In the genomic region with DNA sequence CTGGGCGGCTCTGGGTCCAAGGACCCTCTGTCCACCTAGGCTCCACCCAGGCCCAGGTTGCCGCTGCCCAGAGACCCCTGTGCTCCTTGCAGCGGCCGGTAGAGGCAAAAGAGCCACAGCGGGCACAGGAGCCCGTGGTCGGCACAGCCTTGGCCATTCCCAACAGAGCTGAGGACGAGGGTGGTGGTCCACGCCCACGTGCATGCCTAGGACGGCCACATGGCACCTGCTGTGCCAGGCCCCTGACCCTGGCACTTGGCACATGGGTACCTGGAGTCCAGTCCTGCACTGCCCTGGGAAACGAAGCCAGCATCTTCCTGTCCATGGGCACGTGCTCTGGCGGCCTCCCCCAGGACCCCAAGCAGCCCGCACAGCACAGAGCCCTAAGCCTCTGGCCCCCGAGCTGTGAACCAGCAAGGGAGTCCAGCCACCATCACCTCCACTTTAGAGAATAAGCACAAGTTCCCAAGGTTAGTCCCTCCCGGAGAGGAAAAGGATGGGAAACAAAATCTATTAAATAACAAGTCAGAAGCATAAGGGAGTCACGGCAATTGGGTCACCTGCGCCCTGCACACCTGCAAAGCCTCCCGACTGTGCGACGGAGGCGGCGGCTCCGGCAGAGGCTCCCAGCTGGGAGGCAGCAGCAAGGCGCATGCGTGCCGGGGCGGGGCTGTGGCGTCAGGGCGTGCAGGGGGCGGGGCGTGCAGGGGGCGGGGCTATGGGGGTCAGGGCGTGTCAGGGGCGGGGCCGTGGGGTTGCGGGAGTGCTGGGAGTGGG, we compare ENCODE assay signal across 8 cellular contexts. TPM values are rescaled to one million over a fixed set of nuclear protein-coding genes. Genes with fewer than 3 reads are reported as not detected.
DNase-seq lines count a peak whose midpoint lies in the region; ATAC-seq and TF ChIP-seq lines count a peak whose summit lies in the region.
"Had no signal": no experiment of that assay in that cellular context is flagged by ENCODE, and none has a peak within 500 bp of the region (broad histone marks: within the 10 kb centered on the region; RNA-seq: fewer than 3 reads in every experiment).

No MANE protein-coding gene starts in this region.

- H3K4me1 Mint-ChIP-seq in immature natural killer cell: peaks cover 0 to 13% of the 10 kb centered on the region in 2 donors

- 0 out of 2 replicates have a peak overlapping the region, but pooled peaks have one; percentile 10 for H3K27ac ChIP-seq in Panc1 (ENCODE audit: low read length)
- H3K27ac ChIP-seq: VCaP had no signal

- no peak overlapping the region for H3K27ac Mint-ChIP-seq in immature natural killer cell

- H3K4me3 Mint-ChIP-seq in immature natural killer cell: peak overlapping the region; percentile 50 to 72 (median 70)

- intact Hi-C loops in Panc1 (cut with micrococcal nuclease; ENCODE audit: unreplicated experiment): no loop called here

- peaks cover 0 to 1% (median 0%) of the 10 kb centered on the region in 6 donors for H3K9me3 Mint-ChIP-seq in immature natural killer cell

- H3K36me3 Mint-ChIP-seq in immature natural killer cell: no peaks in the 10 kb centered on the region

- TF ChIP-seq CTCF in HFF-Myc (IDR thresholded peaks at IDR 0.05; ENCODE audit: low read depth, low read length, missing control alignments): no peak
- no peak for TF ChIP-seq CTCF in Panc1 (IDR thresholded peaks at IDR 0.05)

- in situ Hi-C loops in Panc1 (cut with HindIII; ENCODE audit: low pct_unique_long_range_greater_than_20kb, low sequenced_read_pairs): no loop called here

- no peaks in the 10 kb centered on the region for H3K9me3 ChIP-seq in Panc1 (ENCODE audit: control insufficient read depth, insufficient read depth, low read depth, low read length)

- no peaks in the 10 kb centered on the region for H3K27me3 ChIP-seq in Panc1 (ENCODE audit: control insufficient read depth, insufficient read depth, low read length)

- ATAC-seq in Panc1 (peak; percentile 78), HG03196 (IDR thresholded peaks at IDR 0.05; ENCODE audit: unreplicated experiment) (no peak), HG03039 (IDR thresholded peaks at IDR 0.05; ENCODE audit: unreplicated experiment) (no peak)

- H3K4me3 ChIP-seq in HFF-Myc (replicated peaks; ENCODE audit: low read depth, low read length) (peak overlapping the region; percentile 37), Panc1 (ENCODE audit: low read depth in 2 of 2, low read length in 2 of 2) (peak overlapping the region; percentile 33 to 66)

- POLR2A ChIA-PET in Panc1 (lab: Charles Lee): no interaction called here

- H3K27me3 Mint-ChIP-seq in immature natural killer cell (ENCODE audit: low read depth in 3 of 3): no peaks in the 10 kb centered on the region

- H3K4me1 ChIP-seq in Panc1 (ENCODE audit: control insufficient read depth, insufficient read depth, low read length): peaks cover 5% of the 10 kb centered on the region; the same call in 1 of the 2 replicates

- H3K36me3 ChIP-seq in Panc1 (ENCODE audit: control insufficient read depth, insufficient read depth, low read length): no peaks in the 10 kb centered on the region

- CTCF ChIA-PET in Panc1 (lab: Charles Lee): no interaction called here

- BruUV-seq in Panc1 (replicated peaks; lab: Mats Ljungman, UMichigan): no TSS peak

- DNase-seq in HFF-Myc (ENCODE audit: extremely low read depth, low read depth): no peak
- no peak for DNase-seq in Panc1 (ENCODE audit: low read depth, low spot score)
- peak; percentile 54 for DNase-seq in activated naive CD4-positive, alpha-beta T cell treated with anti-CD3 and anti-CD28 coated beads, Interleukin-2, amount 50 U/mL, for 16 hours
- peak; percentile 57 to 62 (median 61) for DNase-seq in immature natural killer cell
- DNase-seq in stimulated activated CD4-positive, alpha-beta T cell treated with anti-CD3 and anti-CD28 coated beads, TNF-alpha, amount 100 ng/mL, for 24 hours (ENCODE audit: low read depth in 3 of 3): peak in 2 of 3 experiments; percentile 60 to 68

RNA-seq across cellular contexts. Expression of gene STK32C, which starts 59.1 kb away (rescaled TPM):
- total RNA-seq in Panc1 (2021; ENCODE audit: unreplicated experiment): 53.7 TPM
- polyA plus RNA-seq in Panc1 (2012; ENCODE audit: insufficient read length): 74.8 TPM
- 10 to 100 TPM in 2 of 3 donors, 1 to 10 TPM in 1; 6.3 to 14.2 (median 13.7) TPM for polyA plus RNA-seq in immature natural killer cell

Comparison
In these comparisons a context has a peak if more than half of its experiments do, and no peak if none do; other contexts are left out.
1. DNase-seq: peak in activated naive CD4-positive, alpha-beta T cell treated with anti-CD3 and anti-CD28 coated beads, Interleukin-2, amount 50 U/mL, for 16 hours (single experiment), immature natural killer cell (3 of 3) and stimulated activated CD4-positive, alpha-beta T cell treated with anti-CD3 and anti-CD28 coated beads, TNF-alpha, amount 100 ng/mL, for 24 hours (2 of 3); none in HFF-Myc (single experiment) and Panc1 (single experiment).